22 cellular contexts compared by ENCODE assay signal in the genomic region with DNA sequence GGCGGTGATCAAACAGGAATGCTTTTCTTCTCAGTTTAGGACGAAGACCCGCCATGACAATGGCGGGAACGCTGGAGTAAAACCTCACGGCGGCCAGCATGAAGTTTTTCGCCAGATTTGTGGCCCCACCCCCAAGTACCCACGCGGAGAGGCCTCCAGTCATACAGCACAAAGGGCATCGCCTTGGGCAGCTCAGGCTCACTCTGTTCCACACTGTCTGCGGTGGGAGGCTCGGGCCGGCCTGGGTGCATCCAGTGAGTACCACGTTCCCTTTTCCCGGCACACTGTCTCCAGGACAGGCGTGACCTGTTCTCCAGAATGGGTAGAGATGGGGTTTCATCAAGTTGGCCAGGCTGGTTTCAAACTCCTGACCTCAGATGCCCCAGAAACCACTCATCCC. TPM values are rescaled to one million over a fixed set of nuclear protein-coding genes. Genes with fewer than 3 reads are reported as not detected.
DNase-seq lines count a peak whose midpoint lies in the region; ATAC-seq, FAIRE-seq and TF ChIP-seq lines count a peak whose summit lies in the region.
"Had no signal": no experiment of that assay in that cellular context is flagged by ENCODE, and none has a peak within 500 bp of the region (broad histone marks: within the 10 kb centered on the region; RNA-seq: fewer than 3 reads in every experiment).

No MANE protein-coding gene starts in this region.

- CTCF ChIA-PET in IMR-90 (lab: Yijun Ruan, JAX) = no interaction called here

- no peak for ATAC-seq in IMR-90 (ENCODE audit: low read depth)
- ATAC-seq in lower lobe of right lung = peak in 1 of 2 donors; percentile 43
- ATAC-seq in left lung = no peak
- ATAC-seq: GM12878, GM23338, HCT116 had no signal

- no peaks in the 10 kb centered on the region for H3K79me1 ChIP-seq in IMR-90 (ENCODE audit: low read depth in 1 of 2, low read length in 2 of 2)

- BruUV-seq in IMR-90 (replicated peaks; lab: Mats Ljungman, UMichigan) = no TSS peak

- no peak overlapping the region for H2BK5ac ChIP-seq in IMR-90 (ENCODE audit: low read depth, low read length, poor library complexity, severe bottlenecking)

- no peak overlapping the region for H2AK5ac ChIP-seq in IMR-90 (ENCODE audit: low read depth, low read length)

- no peak overlapping the region for H4K91ac ChIP-seq in IMR-90 (ENCODE audit: insufficient read depth, low read depth, low read length)

- no peak for FAIRE-seq in kidney (lab: Jason Lieb, UNC)
- FAIRE-seq: A204.1, D721Med, GM12878, GM18507 had no signal

- H3K27ac ChIP-seq in IMR-90 (ENCODE audit: insufficient read depth, low read length) (no peak overlapping the region), kidney (ENCODE audit: low read depth in 2 of 2, low read length in 2 of 2) (no peak overlapping the region), lower lobe of right lung (no peak overlapping the region), spleen (no peak overlapping the region), colonic mucosa (no peak overlapping the region), left lung (no peak overlapping the region)
- H3K27ac ChIP-seq: 22Rv1; BLaER1 treated with 17β-estradiol and CSF1 and Interleukin-3, amounts not matched to agents 10 nM and 100 nM had no signal

- no peak overlapping the region for H3K4me2 ChIP-seq in IMR-90 (ENCODE audit: low read depth, low read length)
- H3K4me2 ChIP-seq: BLaER1 treated with 17β-estradiol and CSF1 and Interleukin-3, amounts not matched to agents 10 nM and 100 nM; GM23338 had no signal

- DNase-seq in IMR-90 = no peak
- DNase-seq in kidney = peak; percentile 63
- DNase-seq in lower lobe of right lung = peak; percentile 25
- DNase-seq in spleen = peak; percentile 48
- no peak for DNase-seq in colonic mucosa
- DNase-seq in left lung = no peak
- no peak for DNase-seq in RPMI8226
- DNase-seq: CD4-positive, alpha-beta T cell; CD8-positive, alpha-beta memory T cell; DMS 273 treated with DMSO at 0.1 percent for 48 hours; DMS79; EL; GDM1; H9 had no signal

- no peak overlapping the region for H3K4me3 ChIP-seq in IMR-90 (ENCODE audit: insufficient read depth, low read depth, low read length)
- H3K4me3 ChIP-seq in kidney (ENCODE audit: low read length in 2 of 2) = no peak overlapping the region
- no peak overlapping the region for H3K4me3 ChIP-seq in lower lobe of right lung
- H3K4me3 ChIP-seq in spleen = no peak overlapping the region
- H3K4me3 ChIP-seq in colonic mucosa = no peak overlapping the region
- H3K4me3 ChIP-seq in left lung = no peak overlapping the region
- H3K4me3 ChIP-seq: BLaER1 treated with 17β-estradiol and CSF1 and Interleukin-3, amounts not matched to agents 10 nM and 100 nM; GM12878; GM23338 had no signal

- no peak overlapping the region for H4K5ac ChIP-seq in IMR-90 (ENCODE audit: low read depth, low read length)

- no peaks in the 10 kb centered on the region for H3K9me1 ChIP-seq in IMR-90 (ENCODE audit: insufficient read depth, low read length)

- H2BK20ac ChIP-seq in IMR-90 (ENCODE audit: low read depth, low read length) = no peak overlapping the region

- H3K36me3 ChIP-seq in IMR-90 (ENCODE audit: control insufficient read depth, insufficient read depth, low read length) (peaks cover 23% of the 10 kb centered on the region), kidney (ENCODE audit: control insufficient read depth in 1 of 2, insufficient read depth in 2 of 2, low read length in 2 of 2) (peaks cover 21 to 43% of the 10 kb centered on the region in 2 donors), lower lobe of right lung (peaks cover 52% of the 10 kb centered on the region), spleen (peaks cover 0 to 52% (median 29%) of the 10 kb centered on the region in 6 donors), colonic mucosa (peaks cover 9% of the 10 kb centered on the region), left lung (peaks cover 0 to 45% of the 10 kb centered on the region in 2 donors)

- no peak overlapping the region for H2BK120ac ChIP-seq in IMR-90 (ENCODE audit: low read depth, low read length)

- in situ Hi-C loops in IMR-90 (cut with MboI; ENCODE audit: low sequenced_read_pairs) = no loop called here

- dilution Hi-C loops in IMR-90 (cut with HindIII; ENCODE audit: low sequenced_read_pairs, unreplicated experiment) = no loop called here

- intact Hi-C loops in IMR-90 (cut with micrococcal nuclease) (no loop called here), kidney (cut with DNase I) (no loop called here), lower lobe of right lung (cut with DNase I) (no loop called here), spleen (cut with DNase I; ENCODE audit: low total_unique reads) (no loop called here), colonic mucosa (cut with DNase I) (no loop called here), left lung (cut with DNase I) (no loop called here)

- no peak overlapping the region for H3K4ac ChIP-seq in IMR-90 (ENCODE audit: low read depth, low read length)

- no peak overlapping the region for H2BK15ac ChIP-seq in IMR-90 (ENCODE audit: low read depth, low read length)

- no peaks in the 10 kb centered on the region for H4K20me1 ChIP-seq in IMR-90 (ENCODE audit: insufficient read depth, low read length)
- H4K20me1 ChIP-seq: BLaER1 treated with 17β-estradiol and CSF1 and Interleukin-3, amounts not matched to agents 10 nM and 100 nM had no signal

- no peak for TF ChIP-seq RAD21 in IMR-90 (IDR thresholded peaks at IDR 0.05; ENCODE audit: low read length)

- no peak overlapping the region for H3K14ac ChIP-seq in IMR-90 (replicated peaks; ENCODE audit: low read depth, low read length)

- TF ChIP-seq CTCF in IMR-90 (conservative IDR thresholded peaks at IDR 0.05; ENCODE audit: low read depth, low read length) (no peak), kidney (IDR thresholded peaks at IDR 0.05; ENCODE audit: borderline replicate concordance, extremely low read depth, insufficient read depth) (no peak), lower lobe of right lung (IDR thresholded peaks at IDR 0.05) (no peak), spleen (IDR thresholded peaks at IDR 0.05 in 8 of 11, conservative IDR thresholded peaks at IDR 0.05 in 3 of 11) (no peak), colonic mucosa (IDR thresholded peaks at IDR 0.05) (no peak), left lung (IDR thresholded peaks at IDR 0.05) (no peak)

- H3K56ac ChIP-seq in IMR-90 (ENCODE audit: extremely low read depth, insufficient read depth, low read length) = no peak overlapping the region

- POLR2A ChIA-PET in IMR-90 (lab: Charles Lee; ENCODE audit: unreplicated experiment) = no interaction called here

- 100% methylated on average over 10 of the region's 17 CpGs; no CpG with 5 or more reads in 1 of the 2 experiments for WGBS in IMR-90 (ENCODE audit: extremely low coverage in 2 of 2, insufficient read length in 1 of 2), 2 experiments
- 95 to 98% (median 97%) methylated on average over 17 of the region's 17 CpGs for WGBS in spleen, 5 donors

- H3K4me1 ChIP-seq in IMR-90 (ENCODE audit: control insufficient read depth, insufficient read depth, low read length) (no peaks in the 10 kb centered on the region), kidney (ENCODE audit: control insufficient read depth in 1 of 2, insufficient read depth in 1 of 2, low read depth in 1 of 2, low read length in 2 of 2) (peaks cover 0 to 4% of the 10 kb centered on the region in 2 donors), lower lobe of right lung (peaks cover 4% of the 10 kb centered on the region), spleen (peaks cover 0 to 13% (median 5%) of the 10 kb centered on the region in 6 donors), colonic mucosa (no peaks in the 10 kb centered on the region), left lung (peaks cover 0 to 3% of the 10 kb centered on the region in 2 donors)

- H4K8ac ChIP-seq in IMR-90 (ENCODE audit: low read depth in 2 of 2, low read length in 2 of 2) = no peak overlapping the region

- H3K23ac ChIP-seq in IMR-90 (ENCODE audit: low read depth, low read length) = no peak overlapping the region

- no peak overlapping the region for H2AK9ac ChIP-seq in IMR-90 (replicated peaks; ENCODE audit: low read depth, low read length, poor library complexity)

- H3K18ac ChIP-seq in IMR-90 (ENCODE audit: low read depth, low read length) = no peak overlapping the region

- peak overlapping the region; percentile 30 for H2AFZ ChIP-seq in IMR-90 (replicated peaks; ENCODE audit: low read length, poor library complexity)
- H2AFZ ChIP-seq: GM23338 had no signal

- no peak for TF ChIP-seq POLR2A in IMR-90 (IDR thresholded peaks at IDR 0.05; ENCODE audit: low read depth, low read length)
- TF ChIP-seq POLR2A in spleen (IDR thresholded peaks at IDR 0.05) = no peak

- H3K9me3 ChIP-seq in IMR-90 (ENCODE audit: control insufficient read depth, insufficient read depth, low read length) (no peaks in the 10 kb centered on the region), kidney (ENCODE audit: control insufficient read depth in 1 of 2, low read length in 2 of 2) (no peaks in the 10 kb centered on the region), lower lobe of right lung (no peaks in the 10 kb centered on the region), spleen (no peaks in the 10 kb centered on the region), colonic mucosa (no peaks in the 10 kb centered on the region), left lung (no peaks in the 10 kb centered on the region)
- H3K9me3 ChIP-seq: BLaER1 treated with 17β-estradiol and CSF1 and Interleukin-3, amounts not matched to agents 10 nM and 100 nM had no signal

- H3K9ac ChIP-seq in IMR-90 (ENCODE audit: low read depth, low read length) (no peak overlapping the region), kidney (ENCODE audit: low read length in 2 of 2) (no peak overlapping the region), colonic mucosa (ENCODE audit: low read depth in 2 of 2, low read length in 2 of 2) (no peak overlapping the region)
- H3K9ac ChIP-seq: BLaER1 treated with 17β-estradiol and CSF1 and Interleukin-3, amounts not matched to agents 10 nM and 100 nM had no signal

- H3K27me3 ChIP-seq in IMR-90 (ENCODE audit: control insufficient read depth, insufficient read depth, low read length) (no peaks in the 10 kb centered on the region; the same call in 1 of the 2 replicates), lower lobe of right lung (ENCODE audit: low read depth) (no peaks in the 10 kb centered on the region), spleen (replicated peaks in 1 of 7) (no peaks in the 10 kb centered on the region), colonic mucosa (no peaks in the 10 kb centered on the region), left lung (no peaks in the 10 kb centered on the region)
- H3K27me3 ChIP-seq: BLaER1 treated with 17β-estradiol and CSF1 and Interleukin-3, amounts not matched to agents 10 nM and 100 nM had no signal

RNA-seq across cellular contexts. Expression of a gene that starts 27.3 kb away (rescaled TPM):
- total RNA-seq in IMR-90 (2012; rRNA removed) = 6.3 and 6.4 TPM in 2 replicates
- 3.9 and 4.6 TPM in 2 replicates for polyA plus RNA-seq in IMR-90 (2012; rRNA removed)
- 3.7 and 5.1 TPM in 2 replicates for polyA plus RNA-seq in IMR-90 (2012; cell fraction: cytosol; rRNA removed)
- 3.2 and 5.1 TPM in 2 replicates for polyA plus RNA-seq in IMR-90 (2012; cell fraction: nucleus; rRNA removed; ENCODE audit: low replicate concordance)
- total RNA-seq in kidney = 47.7 TPM
- polyA plus RNA-seq in kidney (ENCODE audit: insufficient read depth, low read depth, low replicate concordance) = 95.1 TPM
- 27.6 TPM for total RNA-seq in lower lobe of right lung
- 10 to 100 TPM; 17.0 to 29.6 (median 21.6) TPM for total RNA-seq in spleen
- 10 to 100 TPM; 17.7 to 25.4 (median 25.1) TPM for polyA plus RNA-seq in spleen
- total RNA-seq in colonic mucosa = 10 to 100 TPM; 36.1 to 36.2 TPM
- total RNA-seq in left lung = 10 to 100 TPM; 12.9 to 19.6 TPM

RNA-seq across cellular contexts. Expression of a gene that starts 45.6 kb away (rescaled TPM):
- total RNA-seq in IMR-90 (2012; rRNA removed) = 53.6 and 64.7 TPM in 2 replicates
- polyA plus RNA-seq in IMR-90 (2012; rRNA removed) = 18.0 and 19.4 TPM in 2 replicates
- polyA plus RNA-seq in IMR-90 (2012; cell fraction: cytosol; rRNA removed) = 3.2 TPM in 2 replicates
- polyA plus RNA-seq in IMR-90 (2012; cell fraction: nucleus; rRNA removed; ENCODE audit: low replicate concordance) = 11.3 and 61.2 TPM in 2 replicates
- 58.8 TPM for total RNA-seq in kidney
- 3.9 TPM for polyA plus RNA-seq in kidney (ENCODE audit: insufficient read depth, low read depth, low replicate concordance)
- 48.9 TPM for total RNA-seq in lower lobe of right lung
- 10 to 100 TPM; 58.3 to 87.9 (median 72.6) TPM for total RNA-seq in spleen
- polyA plus RNA-seq in spleen = 10 to 100 TPM in 2 of 3 donors, 1 to 10 TPM in 1; 9.5 to 11.3 (median 10.1) TPM
- 10 to 100 TPM; 41.4 to 57.2 TPM for total RNA-seq in colonic mucosa
- 10 to 100 TPM; 54.1 to 66.5 TPM for total RNA-seq in left lung

Comparison
In these comparisons a context has a peak if more than half of its experiments do, and no peak if none do; other contexts are left out.
1. DNase-seq: peak in kidney (single experiment), lower lobe of right lung (single experiment) and spleen (single experiment); none in IMR-90 (single experiment), colonic mucosa (single experiment), left lung (0 of 2) and RPMI8226 (single experiment).